Comparison of ENCODE assay signal across 8 cellular contexts in the genomic region with DNA sequence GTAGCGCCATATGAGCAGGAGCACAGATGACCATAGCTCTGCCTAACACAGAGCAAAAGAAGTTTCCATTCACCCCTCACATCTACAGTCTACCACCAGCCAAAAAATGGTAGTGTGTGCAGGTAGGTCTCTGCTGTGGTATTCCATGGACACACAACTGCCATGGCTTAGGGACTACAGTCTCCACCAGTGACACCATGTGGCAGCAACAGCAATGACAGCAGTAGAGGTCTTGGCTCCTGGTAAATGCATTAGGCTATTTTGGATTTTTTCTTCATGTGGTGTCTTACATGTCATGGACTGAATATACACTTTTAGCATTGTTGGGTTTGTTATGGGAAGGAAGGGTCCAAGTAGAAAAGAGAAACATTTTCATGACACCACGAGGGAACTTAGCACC.
DNase-seq lines count a peak whose midpoint lies in the region; FAIRE-seq and TF ChIP-seq lines count a peak whose summit lies in the region.

No MANE protein-coding gene starts in this region.

- H3K79me2 ChIP-seq in OCI-LY3 (ENCODE audit: low read length), result no peaks in the 10 kb centered on the region

- H3K9me3 Mint-ChIP-seq in activated CD4-positive, alpha-beta T cell treated with anti-CD3 and anti-CD28 coated beads, Interleukin-2, amount 10 ng/mL, durations not matched to agents 24 days and 14 days, result no peaks in the 10 kb centered on the region

- H3K27ac ChIP-seq in OCI-LY3 (ENCODE audit: low read length), result no peak overlapping the region
- H3K27ac ChIP-seq in kidney (ENCODE audit: low read depth in 2 of 2, low read length in 2 of 2), result no peak overlapping the region
- H3K27ac ChIP-seq in ovary, result no peak overlapping the region

- 90 to 93% (median 92%) methylated on average over 2 of the region's 2 CpGs for WGBS in ovary, 3 donors

- H3K36me3 ChIP-seq in OCI-LY3 (replicated peaks; ENCODE audit: low read depth, low read length), result no peaks in the 10 kb centered on the region
- no peaks in the 10 kb centered on the region for H3K36me3 ChIP-seq in kidney (ENCODE audit: control insufficient read depth in 1 of 2, insufficient read depth in 2 of 2, low read length in 2 of 2)
- no peaks in the 10 kb centered on the region for H3K36me3 ChIP-seq in ovary

- peak; percentile 9 for DNase-seq in ELF-1 (ENCODE audit: low read depth, low spot score)
- DNase-seq in H54 (ENCODE audit: insufficient read length, low spot score), result no peak
- DNase-seq in kidney, result no peak
- no peak for DNase-seq in OCI-M2 (lab: John Stamatoyannopoulos, UW; ENCODE audit: unreplicated experiment)
- DNase-seq in ovary, result no peak
- no peak for DNase-seq in activated CD4-positive, alpha-beta T cell treated with anti-CD3 and anti-CD28 coated beads, Interleukin-2, amount 10 ng/mL, durations not matched to agents 24 days and 14 days
- DNase-seq in Ammon's horn (ENCODE audit: low spot score), result no peak

- H3K27ac Mint-ChIP-seq in activated CD4-positive, alpha-beta T cell treated with anti-CD3 and anti-CD28 coated beads, Interleukin-2, amount 10 ng/mL, durations not matched to agents 24 days and 14 days, result no peak overlapping the region

- H3K9ac ChIP-seq in OCI-LY3 (ENCODE audit: low read length) (no peak overlapping the region), kidney (ENCODE audit: low read length in 2 of 2) (no peak overlapping the region)

- peaks cover 16% of the 10 kb centered on the region for H3K4me1 ChIP-seq in OCI-LY3 (ENCODE audit: low read length)
- no peaks in the 10 kb centered on the region for H3K4me1 ChIP-seq in kidney (ENCODE audit: control insufficient read depth in 1 of 2, insufficient read depth in 1 of 2, low read depth in 1 of 2, low read length in 2 of 2)
- H3K4me1 ChIP-seq in ovary (ENCODE audit: insufficient read depth), result no peaks in the 10 kb centered on the region

- H3K4me2 ChIP-seq in OCI-LY3 (ENCODE audit: low read length), result no peak overlapping the region

- no peaks in the 10 kb centered on the region for H3K36me3 Mint-ChIP-seq in activated CD4-positive, alpha-beta T cell treated with anti-CD3 and anti-CD28 coated beads, Interleukin-2, amount 10 ng/mL, durations not matched to agents 24 days and 14 days (ENCODE audit: low read depth)

- TF ChIP-seq POLR2A in H54 (IDR thresholded peaks at IDR 0.05; ENCODE audit: low read depth, low read length) (no peak), ovary (IDR thresholded peaks at IDR 0.05) (no peak)

- H2AFZ ChIP-seq in OCI-LY3 (ENCODE audit: low read depth, low read length), result no peak overlapping the region

- intact Hi-C loops in kidney (cut with DNase I) (no loop called here), ovary (cut with DNase I) (no loop called here)
- intact Hi-C loops in activated CD4-positive, alpha-beta T cell treated with anti-CD3 and anti-CD28 coated beads, Interleukin-2, amount 10 ng/mL, durations not matched to agents 24 days and 14 days (cut with micrococcal nuclease), result no loop called here

- H3K27me3 Mint-ChIP-seq in activated CD4-positive, alpha-beta T cell treated with anti-CD3 and anti-CD28 coated beads, Interleukin-2, amount 10 ng/mL, durations not matched to agents 24 days and 14 days, result peaks cover 6% of the 10 kb centered on the region

- no peaks in the 10 kb centered on the region for H3K4me1 Mint-ChIP-seq in activated CD4-positive, alpha-beta T cell treated with anti-CD3 and anti-CD28 coated beads, Interleukin-2, amount 10 ng/mL, durations not matched to agents 24 days and 14 days

- H3K4me3 Mint-ChIP-seq in activated CD4-positive, alpha-beta T cell treated with anti-CD3 and anti-CD28 coated beads, Interleukin-2, amount 10 ng/mL, durations not matched to agents 24 days and 14 days, result no peak overlapping the region

- H4K20me1 ChIP-seq in OCI-LY3 (ENCODE audit: insufficient read depth, low read length), result no peaks in the 10 kb centered on the region

- FAIRE-seq in H54 (lab: Jason Lieb, UNC) (peak; percentile 81), kidney (lab: Jason Lieb, UNC) (no peak)

- peak; percentile 57 for TF ChIP-seq CTCF in OCI-LY3 (IDR thresholded peaks at IDR 0.05; ENCODE audit: low read depth, low read length)
- peak; percentile 31 for TF ChIP-seq CTCF in kidney (IDR thresholded peaks at IDR 0.05; ENCODE audit: borderline replicate concordance, extremely low read depth, insufficient read depth)
- no peak for TF ChIP-seq CTCF in ovary (IDR thresholded peaks at IDR 0.05)

- no peak overlapping the region for H3K4me3 ChIP-seq in OCI-LY3 (ENCODE audit: low read length)
- no peak overlapping the region for H3K4me3 ChIP-seq in kidney (ENCODE audit: low read length in 2 of 2)
- no peak overlapping the region for H3K4me3 ChIP-seq in ovary

- H3K9me3 ChIP-seq in OCI-LY3 (ENCODE audit: insufficient read depth, low read length) (no peaks in the 10 kb centered on the region), kidney (ENCODE audit: control insufficient read depth in 1 of 2, low read length in 2 of 2) (no peaks in the 10 kb centered on the region), ovary (no peaks in the 10 kb centered on the region)

- no peak for TF ChIP-seq EP300 in ovary (IDR thresholded peaks at IDR 0.05)

- H3K27me3 ChIP-seq in OCI-LY3 (ENCODE audit: low read depth, low read length) (no peaks in the 10 kb centered on the region), ovary (no peaks in the 10 kb centered on the region)

Comparison
In these comparisons a context has a peak if more than half of its experiments do, and no peak if none do; other contexts are left out.
1. CTCF ChIP-seq: peak in OCI-LY3 (single experiment) and kidney (single experiment); none in ovary (0 of 3).